ENCODE assay signal across 8 cellular contexts in the genomic region with DNA sequence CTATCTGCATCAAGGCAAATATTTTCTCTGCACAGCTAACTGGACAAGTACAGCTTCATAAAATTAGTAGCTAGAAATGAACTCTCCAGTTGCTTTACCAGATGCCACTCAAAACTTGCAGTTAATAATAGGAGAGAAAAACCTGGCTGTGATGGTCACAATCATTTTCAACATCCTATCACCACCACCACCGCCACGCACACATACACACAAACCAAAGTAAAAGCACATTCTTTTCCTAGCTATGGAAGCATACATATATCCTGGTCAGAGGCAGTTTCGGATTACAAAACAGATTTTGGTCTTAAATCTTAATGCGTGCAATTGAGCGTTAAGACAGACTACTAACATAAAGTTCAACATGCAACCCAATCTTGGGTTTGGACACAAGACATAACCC. TPM values are rescaled to one million over a fixed set of nuclear protein-coding genes. Genes with fewer than 3 reads are reported as not detected.
A peak's percentile ranks its signal among the peaks of the same experiment; 100 is the strongest.
DNase-seq lines count a peak whose midpoint lies in the region; ATAC-seq and TF ChIP-seq lines count a peak whose summit lies in the region.

No MANE protein-coding gene starts in this region.

- no peak for DNase-seq in GM12864 (ENCODE audit: low read depth)
- DNase-seq in RKO (ENCODE audit: low spot score), result peak; percentile 28
- peak; percentile 30 for DNase-seq in fibroblast of mammary gland (ENCODE audit: low read depth)
- no peak for DNase-seq in progenitor cell of endocrine pancreas (ENCODE audit: low spot score, unreplicated experiment)
- no peak for DNase-seq in COR-L47 (lab: John Stamatoyannopoulos, UW)
- no peak for DNase-seq in middle frontal gyrus (ENCODE audit: extremely low spot score, low spot score)

- H3K4me1 Mint-ChIP-seq in progenitor cell of endocrine pancreas (ENCODE audit: low read depth), result peaks cover 24% of the 10 kb centered on the region

- peaks cover 4% of the 10 kb centered on the region for H3K9me3 Mint-ChIP-seq in progenitor cell of endocrine pancreas (ENCODE audit: low read depth)

- ATAC-seq in HG02588 (IDR thresholded peaks at IDR 0.05; ENCODE audit: unreplicated experiment) (no peak), GM18867 (IDR thresholded peaks at IDR 0.05; ENCODE audit: unreplicated experiment) (no peak)

- TF ChIP-seq CTCF in GM12864 (IDR thresholded peaks at IDR 0.05; ENCODE audit: low read depth, low read length, missing control alignments) (no peak), fibroblast of mammary gland (conservative IDR thresholded peaks at IDR 0.05; ENCODE audit: control insufficient read depth, insufficient read depth, low read depth, low read length) (no peak), progenitor cell of endocrine pancreas (IDR thresholded peaks at IDR 0.05; ENCODE audit: unreplicated experiment) (no peak)

- H3K36me3 Mint-ChIP-seq in progenitor cell of endocrine pancreas (ENCODE audit: insufficient read depth), result peaks cover 14% of the 10 kb centered on the region

- H3K27ac Mint-ChIP-seq in progenitor cell of endocrine pancreas, result peak overlapping the region; percentile 99

- peak overlapping the region; percentile 98 for H3K4me3 ChIP-seq in GM12864 (ENCODE audit: low read depth, low read length)
- peak overlapping the region; percentile 92 for H3K4me3 ChIP-seq in fibroblast of mammary gland (ENCODE audit: control insufficient read depth, low read depth, low read length)

- no peaks in the 10 kb centered on the region for H3K27me3 Mint-ChIP-seq in progenitor cell of endocrine pancreas

- H3K4me3 Mint-ChIP-seq in progenitor cell of endocrine pancreas (ENCODE audit: low read depth), result peak overlapping the region; percentile 97

RNA-seq across cellular contexts. Expression of a gene that starts 1.4 kb away (rescaled TPM):
- 58.5 and 63.0 TPM in 2 replicates for total RNA-seq in progenitor cell of endocrine pancreas

Comparison
In these comparisons a context has a peak if more than half of its experiments do, and no peak if none do; other contexts are left out.
1. DNase-seq: peak in RKO (single experiment) and fibroblast of mammary gland (single experiment); none in GM12864 (single experiment), progenitor cell of endocrine pancreas (single experiment), COR-L47 (single experiment) and middle frontal gyrus (single experiment).